ENCODE assay signal across 26 cellular contexts in genomic region chr10:121664671-121665070, GRCh38.
DNase-seq lines count a peak whose midpoint lies in the region; ATAC-seq, FAIRE-seq and TF ChIP-seq lines count a peak whose summit lies in the region.
"Had no signal": no experiment of that assay in that cellular context is flagged by ENCODE, and none has a peak within 500 bp of the region (broad histone marks: within the 10 kb centered on the region; RNA-seq: fewer than 3 reads in every experiment).

No MANE protein-coding gene starts in this region.

- ATAC-seq in foreskin keratinocyte (no peak), gastrocnemius medialis (no peak), HG03108 (IDR thresholded peaks at IDR 0.05; ENCODE audit: unreplicated experiment) (no peak)
- ATAC-seq: CD8-positive, alpha-beta T cell; GM12878 had no signal

- no peak overlapping the region for H3K4me3 Mint-ChIP-seq in MCF 10A (ENCODE audit: unreplicated experiment)
- H3K4me3 Mint-ChIP-seq: B cell; CD4-positive, CD25-positive, alpha-beta regulatory T cell; CD8-positive, alpha-beta T cell; HFFc6 had no signal

- no peaks in the 10 kb centered on the region for H3F3A ChIP-seq in SK-N-SH (replicated peaks; ENCODE audit: insufficient read depth)

- CTCF ChIA-PET in mammary epithelial cell (lab: Charles Lee; ENCODE audit: low non-redundant PET) (no interaction called here), MCF 10A (lab: Yijun Ruan, JAX) (no interaction called here), SK-N-SH (lab: Yijun Ruan, JAX) (interaction anchor here (0.8 to 1.5 kb wide), 3 partner anchors 10 to 33 kb away, joined by 3 to 4 read pairs (median 3); no protein-coding TSS in a partner anchor)

- no peaks in the 10 kb centered on the region for H3K4me1 ChIP-seq in mammary epithelial cell (ENCODE audit: insufficient read depth, low read length)
- H3K4me1 ChIP-seq in foreskin keratinocyte, result peaks cover 10% of the 10 kb centered on the region
- peaks cover 7 to 22% of the 10 kb centered on the region in 2 experiments; a peak in 3 of 4 replicates for H3K4me1 ChIP-seq in SK-N-SH (ENCODE audit: control insufficient read depth in 1 of 2, insufficient read depth in 2 of 2, low read depth in 1 of 2, low read length in 1 of 2)
- H3K4me1 ChIP-seq in gastrocnemius medialis, result peaks cover 0 to 5% of the 10 kb centered on the region in 2 donors
- H3K4me1 ChIP-seq: Caco-2 had no signal

- H3K4me2 ChIP-seq in mammary epithelial cell (ENCODE audit: insufficient read depth, low read depth, low read length) (no peak overlapping the region), SK-N-SH (no peak overlapping the region)
- H3K4me2 ChIP-seq: BLaER1 had no signal

- H3K4me3 ChIP-seq in mammary epithelial cell (replicated peaks in 1 of 3; ENCODE audit: insufficient read depth in 1 of 3, low read depth in 2 of 3, low read length in 3 of 3) (no peak overlapping the region), bronchial epithelial cell (ENCODE audit: low read depth, low read length) (no peak overlapping the region), SK-N-SH (ENCODE audit: low read depth in 2 of 2, low read length in 1 of 2) (no peak overlapping the region), gastrocnemius medialis (no peak overlapping the region)
- H3K4me3 ChIP-seq: BLaER1, GM12878, GM23248, HAP-1 had no signal

- TF ChIP-seq RAD21 in SK-N-SH (IDR thresholded peaks at IDR 0.05; ENCODE audit: low read length), result no peak

- TF ChIP-seq CTCF in mammary epithelial cell (conservative IDR thresholded peaks at IDR 0.05 in 1 of 2, IDR thresholded peaks at IDR 0.05 in 1 of 2; ENCODE audit: extremely low read depth in 1 of 2, insufficient read depth in 1 of 2, low read depth in 1 of 2, low read length in 2 of 2) (no peak), MCF 10A (IDR thresholded peaks at IDR 0.05; ENCODE audit: unreplicated experiment) (no peak), bronchial epithelial cell (IDR thresholded peaks at IDR 0.05; ENCODE audit: insufficient read depth, low read length, severe bottlenecking) (no peak), foreskin keratinocyte (conservative IDR thresholded peaks at IDR 0.05) (peak; percentile 10), SK-N-SH (IDR thresholded peaks at IDR 0.05) (no peak), gastrocnemius medialis (IDR thresholded peaks at IDR 0.05 in 4 of 5, conservative IDR thresholded peaks at IDR 0.05 in 1 of 5) (no peak)

- H3K4me1 Mint-ChIP-seq in MCF 10A (ENCODE audit: insufficient read depth, unreplicated experiment), result peaks cover 13% of the 10 kb centered on the region
- H3K4me1 Mint-ChIP-seq: B cell; CD4-positive, CD25-positive, alpha-beta regulatory T cell had no signal

- no TSS peak for BruUV-seq in mammary epithelial cell (replicated peaks; lab: Mats Ljungman, UMichigan)
- no TSS peak for BruUV-seq in MCF 10A (replicated peaks; lab: Mats Ljungman, UMichigan)

- dilution Hi-C loops in mammary epithelial cell (cut with HindIII; ENCODE audit: low sequenced_read_pairs), result no loop called here

- H4K20me1 ChIP-seq in mammary epithelial cell (ENCODE audit: insufficient read depth, low read length) (no peaks in the 10 kb centered on the region), SK-N-SH (ENCODE audit: insufficient read depth) (no peaks in the 10 kb centered on the region)
- H4K20me1 ChIP-seq: BLaER1 had no signal

- in situ Hi-C loops in mammary epithelial cell (cut with MboI; ENCODE audit: low sequenced_read_pairs in 2 of 2), result no loop called here
- in situ Hi-C loops in gastrocnemius medialis (cut with MboI; ENCODE audit: low sequenced_read_pairs in 4 of 4), result no loop called here

- no peak overlapping the region for H3K27ac Mint-ChIP-seq in MCF 10A (ENCODE audit: low read depth, unreplicated experiment)
- H3K27ac Mint-ChIP-seq: B cell; CD4-positive, CD25-positive, alpha-beta regulatory T cell; CD8-positive, alpha-beta T cell; HFFc6 had no signal

- H3K9me2 ChIP-seq in SK-N-SH, result no peaks in the 10 kb centered on the region

- no peaks in the 10 kb centered on the region for H3K27me3 ChIP-seq in mammary epithelial cell (ENCODE audit: insufficient read depth, low read length)
- H3K27me3 ChIP-seq in bronchial epithelial cell (ENCODE audit: control insufficient read depth, insufficient read depth, low read length), result no peaks in the 10 kb centered on the region
- H3K27me3 ChIP-seq in foreskin keratinocyte, result no peaks in the 10 kb centered on the region
- H3K27me3 ChIP-seq in SK-N-SH (ENCODE audit: insufficient read depth), result no peaks in the 10 kb centered on the region
- no peaks in the 10 kb centered on the region for H3K27me3 ChIP-seq in gastrocnemius medialis
- H3K27me3 ChIP-seq: BLaER1 had no signal

- H3K79me2 ChIP-seq in mammary epithelial cell (ENCODE audit: insufficient read depth, low read length), result no peaks in the 10 kb centered on the region
- H3K79me2 ChIP-seq in SK-N-SH (ENCODE audit: insufficient read depth), result no peaks in the 10 kb centered on the region

- no peaks in the 10 kb centered on the region for H3K36me3 Mint-ChIP-seq in MCF 10A (ENCODE audit: insufficient read depth, unreplicated experiment)
- H3K36me3 Mint-ChIP-seq: CD4-positive, CD25-positive, alpha-beta regulatory T cell; CD8-positive, alpha-beta T cell had no signal

- no peak for TF ChIP-seq POLR2A in gastrocnemius medialis (IDR thresholded peaks at IDR 0.05)

- H3K9me3 ChIP-seq in mammary epithelial cell (replicated peaks; ENCODE audit: insufficient read depth, low read length) (no peaks in the 10 kb centered on the region), SK-N-SH (no peaks in the 10 kb centered on the region), gastrocnemius medialis (no peaks in the 10 kb centered on the region)
- H3K9me3 ChIP-seq: Caco-2, HAP-1 had no signal

- WGBS in mammary epithelial cell (ENCODE audit: low coverage, missing lambda C conversion rate), result 79% methylated on average over 2 of the region's 2 CpGs
- 11% methylated on average over 2 of the region's 2 CpGs for WGBS in SK-N-SH (ENCODE audit: low lambda C conversion rate)

- intact Hi-C loops in mammary epithelial cell (cut with micrococcal nuclease), result loop anchor here (5.0 kb wide), 1 partner anchor 722 kb away; no protein-coding TSS in a partner anchor
- intact Hi-C loops in MCF 10A (cut with micrococcal nuclease), result no loop called here
- intact Hi-C loops in gastrocnemius medialis (cut with DNase I; ENCODE audit: low total_unique reads), result no loop called here

- DNase-seq in mammary epithelial cell (peak; percentile 38), MCF 10A (ENCODE audit: unreplicated experiment) (no peak), bronchial epithelial cell (ENCODE audit: low read depth) (peak; percentile 61), foreskin keratinocyte (peak; percentile 41 to 50), SK-N-SH (no peak), gastrocnemius medialis (no peak)
- DNase-seq: Caco-2; CD4-positive, CD25-positive, alpha-beta regulatory T cell; CD8-positive, alpha-beta T cell; DMS 273 treated with DMSO at 0.1 percent for 48 hours; DMS79; EL; GDM1; GM23248; HFFc6 had no signal

- peak; percentile 70 for FAIRE-seq in bronchial epithelial cell (lab: Jason Lieb, UNC)
- FAIRE-seq: A204.1, D721Med, GM12878, GM19239, H54 had no signal

- H3K36me3 ChIP-seq in mammary epithelial cell (ENCODE audit: insufficient read depth, low read length), result no peaks in the 10 kb centered on the region
- H3K36me3 ChIP-seq in bronchial epithelial cell (ENCODE audit: control insufficient read depth, insufficient read depth, low read length), result no peaks in the 10 kb centered on the region
- no peaks in the 10 kb centered on the region for H3K36me3 ChIP-seq in SK-N-SH (replicated peaks in 1 of 2; ENCODE audit: control insufficient read depth in 1 of 2, insufficient read depth in 2 of 2, low read length in 1 of 2)
- no peaks in the 10 kb centered on the region for H3K36me3 ChIP-seq in gastrocnemius medialis
- H3K36me3 ChIP-seq: BLaER1, HAP-1 had no signal

- no peak for TF ChIP-seq EP300 in SK-N-SH (IDR thresholded peaks at IDR 0.05; ENCODE audit: borderline replicate concordance in 1 of 2, low read depth in 1 of 2, low read length in 1 of 2)

- no peaks in the 10 kb centered on the region for H3K27me3 Mint-ChIP-seq in MCF 10A (ENCODE audit: insufficient read depth, unreplicated experiment)
- H3K27me3 Mint-ChIP-seq: CD4-positive, CD25-positive, alpha-beta regulatory T cell had no signal

- no peaks in the 10 kb centered on the region for H3K9me3 Mint-ChIP-seq in MCF 10A (ENCODE audit: unreplicated experiment)

- H3K27ac ChIP-seq in mammary epithelial cell (ENCODE audit: insufficient read depth, low read depth, low read length), result no peak overlapping the region
- no peak overlapping the region for H3K27ac ChIP-seq in foreskin keratinocyte
- H3K27ac ChIP-seq in SK-N-SH (ENCODE audit: low read depth in 2 of 2, low read length in 1 of 2), result no peak overlapping the region
- no peak overlapping the region for H3K27ac ChIP-seq in gastrocnemius medialis
- H3K27ac ChIP-seq: 22Rv1, BLaER1, C4-2B, GM23248 had no signal

- H2AFZ ChIP-seq in mammary epithelial cell (ENCODE audit: low read depth, low read length), result no peak overlapping the region
- no peak overlapping the region for H2AFZ ChIP-seq in SK-N-SH (ENCODE audit: low read depth)
- H2AFZ ChIP-seq: GM23248 had no signal

- POLR2A ChIA-PET in MCF 10A (lab: Yijun Ruan, JAX) (interaction anchor here (0.6 kb wide), 1 partner anchor 40 kb away, joined by 3 read pairs; no protein-coding TSS in a partner anchor), SK-N-SH (lab: Yijun Ruan, JAX) (interaction anchor here (0.7 kb wide), 1 partner anchor 10 kb away, joined by 3 read pairs; no protein-coding TSS in a partner anchor)

- no peak overlapping the region for H3K9ac ChIP-seq in mammary epithelial cell (ENCODE audit: insufficient read depth, low read length)
- no peak overlapping the region for H3K9ac ChIP-seq in SK-N-SH
- H3K9ac ChIP-seq: BLaER1, GM23248 had no signal

TF ChIP-seq in SK-N-SH, 30 proteins besides CTCF, POLR2A, EP300 and RAD21 (continues in another document):
- no peak for TF ChIP-seq GATA2 (CRISPR knock-in tag; IDR thresholded peaks at IDR 0.05)
- TF ChIP-seq, protein P1, sequence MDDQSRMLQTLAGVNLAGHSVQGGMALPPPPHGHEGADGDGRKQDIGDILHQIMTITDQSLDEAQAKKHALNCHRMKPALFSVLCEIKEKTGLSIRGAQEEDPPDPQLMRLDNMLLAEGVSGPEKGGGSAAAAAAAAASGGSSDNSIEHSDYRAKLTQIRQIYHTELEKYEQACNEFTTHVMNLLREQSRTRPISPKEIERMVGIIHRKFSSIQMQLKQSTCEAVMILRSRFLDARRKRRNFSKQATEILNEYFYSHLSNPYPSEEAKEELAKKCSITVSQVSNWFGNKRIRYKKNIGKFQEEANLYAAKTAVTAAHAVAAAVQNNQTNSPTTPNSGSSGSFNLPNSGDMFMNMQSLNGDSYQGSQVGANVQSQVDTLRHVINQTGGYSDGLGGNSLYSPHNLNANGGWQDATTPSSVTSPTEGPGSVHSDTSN (IDR thresholded peaks at IDR 0.05), result no peak
- no peak for TF ChIP-seq NFIC (IDR thresholded peaks at IDR 0.05; ENCODE audit: borderline replicate concordance)
- TF ChIP-seq JUND (IDR thresholded peaks at IDR 0.05), result no peak
- TF ChIP-seq TAF1 (IDR thresholded peaks at IDR 0.05; ENCODE audit: borderline replicate concordance, low read depth, low read length), result no peak
- no peak for TF ChIP-seq FOXM1 (IDR thresholded peaks at IDR 0.05; ENCODE audit: low read depth)
- no peak for TF ChIP-seq EZH2phosphoT487 (IDR thresholded peaks at IDR 0.05; ENCODE audit: borderline replicate concordance, low read depth)
- TF ChIP-seq FOSL2 (IDR thresholded peaks at IDR 0.05; ENCODE audit: borderline replicate concordance, low read depth), result no peak

Comparison
In these comparisons a context has a peak if more than half of its experiments do, and no peak if none do; other contexts are left out.
1. DNase-seq: peak in mammary epithelial cell (single experiment), bronchial epithelial cell (single experiment) and foreskin keratinocyte (2 of 2); none in MCF 10A (single experiment), SK-N-SH (single experiment) and gastrocnemius medialis (0 of 2).